ENCODE assay signal across 8 cellular contexts in genomic region chr14:44962573-44963528, GRCh38. TPM values are rescaled to one million over a fixed set of nuclear protein-coding genes. Genes with fewer than 3 reads are reported as not detected.
DNase-seq lines count a peak whose midpoint lies in the region; ATAC-seq and TF ChIP-seq lines count a peak whose summit lies in the region.

No MANE protein-coding gene starts in this region.

- H2BK5ac ChIP-seq in mesenchymal stem cell (ENCODE audit: low read depth, low read length, poor library complexity, severe bottlenecking): no peak overlapping the region

- no peak for TF ChIP-seq CTCF in transverse colon (IDR thresholded peaks at IDR 0.05)

- no peak for ATAC-seq in GM19463 (IDR thresholded peaks at IDR 0.05; ENCODE audit: unreplicated experiment)

- H3K4me3 ChIP-seq in endocrine pancreas (ENCODE audit: control insufficient read depth, insufficient read depth, low read length) (peak overlapping the region; percentile 100), mesenchymal stem cell (ENCODE audit: insufficient read depth in 1 of 2, low read depth in 1 of 2, low read length in 2 of 2) (peak overlapping the region; percentile 80 to 92), transverse colon (peak overlapping the region; percentile 65 to 77 (median 72))

- H2BK12ac ChIP-seq in mesenchymal stem cell (ENCODE audit: low read length in 2 of 2): peak overlapping the region in 1 of 2 experiments; percentile 32

- peak overlapping the region; percentile 79 for H2AFZ ChIP-seq in mesenchymal stem cell (ENCODE audit: low read depth, low read length)

- no peak overlapping the region for H4K91ac ChIP-seq in mesenchymal stem cell (ENCODE audit: low read length)

- peak overlapping the region in 1 of 2 experiments; percentile 78 for H3K4ac ChIP-seq in mesenchymal stem cell (ENCODE audit: low read depth in 1 of 2, low read length in 2 of 2)

- H2BK15ac ChIP-seq in mesenchymal stem cell (ENCODE audit: low read depth, poor library complexity, severe bottlenecking): no peak overlapping the region

- H3K79me1 ChIP-seq in mesenchymal stem cell (replicated peaks; ENCODE audit: low read length, poor library complexity, severe bottlenecking): no peaks in the 10 kb centered on the region

- peak overlapping the region in 1 of 2 experiments; percentile 51 for H3K14ac ChIP-seq in mesenchymal stem cell (ENCODE audit: low read length in 2 of 2)

- intact Hi-C loops in transverse colon (cut with DNase I; ENCODE audit: low total_unique reads): loop anchor here (10.0 kb wide), 1 partner anchor 172 kb away; the partner anchor contains the start of genes FANCM and FKBP3

- TF ChIP-seq EP300 in transverse colon (IDR thresholded peaks at IDR 0.05; ENCODE audit: low read depth): no peak

- H3K36me3 ChIP-seq in endocrine pancreas (ENCODE audit: control insufficient read depth, insufficient read depth, low read length): no peaks in the 10 kb centered on the region
- H3K36me3 ChIP-seq in mesenchymal stem cell (ENCODE audit: control insufficient read depth in 1 of 2, insufficient read depth in 2 of 2, low read depth in 1 of 2, low read length in 2 of 2): no peaks in the 10 kb centered on the region
- no peaks in the 10 kb centered on the region for H3K36me3 ChIP-seq in transverse colon

- peak overlapping the region; percentile 60 to 88 for H3K18ac ChIP-seq in mesenchymal stem cell (ENCODE audit: low read depth in 1 of 2, low read length in 2 of 2)

- H3K4me1 ChIP-seq in endocrine pancreas (ENCODE audit: control insufficient read depth, insufficient read depth, low read length) (peaks cover 23% of the 10 kb centered on the region), mesenchymal stem cell (ENCODE audit: control insufficient read depth, insufficient read depth, low read depth, low read length) (peaks cover 7% of the 10 kb centered on the region), transverse colon (peaks cover 24 to 78% (median 49%) of the 10 kb centered on the region in 4 donors)

- peak overlapping the region; percentile 10 for H4K8ac ChIP-seq in mesenchymal stem cell (ENCODE audit: low read length)

- H3K27ac ChIP-seq in mesenchymal stem cell (ENCODE audit: low read length, poor library complexity, severe bottlenecking) (peak overlapping the region; percentile 85), transverse colon (peak overlapping the region; percentile 90 to 97 (median 94))

- in situ Hi-C loops in transverse colon (cut with MboI; ENCODE audit: low pct_ligation_motif_present in 1 of 4, low pct_unique_long_range_greater_than_20kb in 1 of 4, low sequenced_read_pairs in 3 of 4): loop anchor here in 2 of 4 donors (5.0 to 10.0 kb wide), 4 partner anchors 58 to 172 kb away; partner anchors contain the start of genes FKBP3 (in 2 of the 2) and FANCM (in 1 of the 2)

- no peak overlapping the region for H2AK5ac ChIP-seq in mesenchymal stem cell (ENCODE audit: low read length, severe bottlenecking)

- H3K27me3 ChIP-seq in endocrine pancreas (ENCODE audit: control insufficient read depth, insufficient read depth, low read length) (no peaks in the 10 kb centered on the region), mesenchymal stem cell (ENCODE audit: control insufficient read depth in 1 of 2, insufficient read depth in 1 of 2, low read length in 2 of 2) (no peaks in the 10 kb centered on the region), transverse colon (no peaks in the 10 kb centered on the region)

- H2BK120ac ChIP-seq in mesenchymal stem cell (ENCODE audit: low read depth, low read length): peak overlapping the region; percentile 35

- H3K9ac ChIP-seq in endocrine pancreas (ENCODE audit: control insufficient read depth, insufficient read depth, low read length) (peak overlapping the region; percentile 96), mesenchymal stem cell (ENCODE audit: low read length) (peak overlapping the region; percentile 94)

- 32% methylated on average over 39 of the region's 39 CpGs for WGBS in mesenchymal stem cell
- 16% methylated on average over 39 of the region's 39 CpGs; no CpG with 5 or more reads in 1 of the 2 donors for WGBS in transverse colon (ENCODE audit: low coverage in 1 of 2), 2 donors

- H3K9me3 ChIP-seq in endocrine pancreas (ENCODE audit: control insufficient read depth, low read length): no peaks in the 10 kb centered on the region
- no peaks in the 10 kb centered on the region for H3K9me3 ChIP-seq in mesenchymal stem cell (ENCODE audit: control insufficient read depth, low read length)
- H3K9me3 ChIP-seq in transverse colon: no peaks in the 10 kb centered on the region

- peak overlapping the region; percentile 84 for H3K4me2 ChIP-seq in mesenchymal stem cell (ENCODE audit: low read length, poor library complexity, severe bottlenecking)

- no peak for TF ChIP-seq POLR2A in transverse colon (IDR thresholded peaks at IDR 0.05)

- H3K23ac ChIP-seq in mesenchymal stem cell (ENCODE audit: low read length in 2 of 2): peak overlapping the region in 1 of 2 experiments; percentile 47

- DNase-seq in NCI-H345 (lab: John Stamatoyannopoulos, UW) (peak; percentile 34), NCI-H345 treated with DMSO at 0.1 percent for 48 hours (lab: John Stamatoyannopoulos, UW; ENCODE audit: unreplicated experiment) (no peak), HCEC 1CT (peak; percentile 50), RPMI7951 (ENCODE audit: low read depth) (peak; percentile 29), mesenchymal stem cell (peak; percentile 55), transverse colon (peak; percentile 54)

RNA-seq across cellular contexts. Expression of gene TOGARAM1, which starts 0.9 kb away (rescaled TPM):
- 6.1 and 12.7 TPM in 2 replicates for total RNA-seq in RPMI7951 (2014; rRNA removed; shearing (Covaris generic))
- 11.2 TPM for polyA plus RNA-seq in mesenchymal stem cell (2013, experiment 1 of 2)
- 12.5 TPM for polyA plus RNA-seq in mesenchymal stem cell (2013, experiment 2 of 2)
- 10 to 100 TPM; 13.5 to 23.6 (median 17.9) TPM for total RNA-seq in transverse colon

RNA-seq across cellular contexts. Expression of gene KLHL28, which starts 1.1 kb away (rescaled TPM):
- total RNA-seq in RPMI7951 (2014; rRNA removed; shearing (Covaris generic)): 6.7 and 9.0 TPM in 2 replicates
- 5.4 TPM for polyA plus RNA-seq in mesenchymal stem cell (2013, experiment 1 of 2)
- polyA plus RNA-seq in mesenchymal stem cell (2013, experiment 2 of 2): 6.1 TPM
- total RNA-seq in transverse colon: 10 to 100 TPM in 3 of 4 donors, under 1 TPM in 1; 1.00 to 22.1 (median 15.3) TPM
